Comparison of ENCODE assay signal across 16 cellular contexts in the genomic region with DNA sequence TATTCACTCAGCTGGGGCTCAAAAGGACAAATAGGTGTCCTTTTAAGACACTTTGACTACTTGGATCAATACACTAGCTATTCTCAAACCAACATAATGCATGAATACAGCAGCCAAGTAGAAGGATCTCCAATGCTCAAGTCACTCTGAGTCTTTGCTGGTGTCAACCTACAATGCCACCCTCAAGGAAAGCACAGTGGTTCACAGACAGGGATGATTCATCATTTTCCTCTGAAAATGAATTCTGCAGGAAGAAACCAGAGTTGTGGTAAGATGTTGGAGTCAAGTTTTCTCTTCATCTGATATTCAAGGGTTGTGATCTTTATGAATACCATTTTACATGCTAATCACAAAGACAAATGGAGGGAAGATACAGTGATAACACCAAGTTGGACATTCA.
"Had no signal": no experiment of that assay in that cellular context is flagged by ENCODE, and none has a peak within 500 bp of the region (broad histone marks: within the 10 kb centered on the region; RNA-seq: fewer than 3 reads in every experiment).

No MANE protein-coding gene starts in this region.

- H3K4me3 ChIP-seq: ascending aorta, colonic mucosa, heart left ventricle, left lung, upper lobe of right lung had no signal

- H3K4me1 ChIP-seq: ascending aorta, colonic mucosa, upper lobe of right lung had no signal

- H3K4me3 Mint-ChIP-seq: activated naive CD8-positive, alpha-beta T cell treated with anti-CD3 and anti-CD28 coated beads, Interleukin-2, amount 10 ng/mL, durations not matched to agents 7 days and 5 days; nephron; T-helper 17 cell had no signal

- H3K36me3 ChIP-seq: colonic mucosa had no signal

- H3K4me1 Mint-ChIP-seq: nephron had no signal

- ATAC-seq: activated CD4-positive, CD25-positive, alpha-beta regulatory T cell treated with anti-CD3 and anti-CD28 coated beads, Interleukin-2, amount 50 U/mL, for 24 hours; heart left ventricle; left lung; sciatic nerve; T-helper 17 cell; upper lobe of right lung had no signal

- H3K9me3 ChIP-seq: ascending aorta, colonic mucosa, heart left ventricle, left lung, upper lobe of right lung had no signal

- H3K27ac ChIP-seq: ascending aorta, colonic mucosa, heart left ventricle, left lung, upper lobe of right lung had no signal

- H3K27ac Mint-ChIP-seq: activated naive CD8-positive, alpha-beta T cell treated with anti-CD3 and anti-CD28 coated beads, Interleukin-2, amount 10 ng/mL, durations not matched to agents 7 days and 5 days; nephron; T-helper 17 cell had no signal

- H3K9me3 Mint-ChIP-seq: activated naive CD8-positive, alpha-beta T cell treated with anti-CD3 and anti-CD28 coated beads, Interleukin-2, amount 10 ng/mL, durations not matched to agents 7 days and 5 days; nephron had no signal

- DNase-seq: activated gamma-delta T cell treated with Interleukin-2 at 50 U/mL for 16 hours; activated naive CD8-positive, alpha-beta T cell treated with anti-CD3 and anti-CD28 coated beads, Interleukin-2, amount 10 ng/mL, durations not matched to agents 7 days and 5 days; activated T-cell treated with anti-CD3 and anti-CD28 coated beads, Interleukin-2, amount 50 U/mL, for 48 hours; colonic mucosa; effector CD4-positive, alpha-beta T cell; heart left ventricle; left lung; mesenchymal stem cell; stimulated activated CD4-positive, alpha-beta T cell treated with anti-CD3 and anti-CD28 coated beads, Interleukin-12 subunit alpha, Interleukin-12 subunit beta, amount 100 ng/mL, for 4 hours; stimulated activated naive CD4-positive, alpha-beta T cell; T-helper 17 cell; upper lobe of right lung had no signal

- H3K27me3 ChIP-seq: ascending aorta, colonic mucosa, upper lobe of right lung had no signal
